6 cellular contexts compared by ENCODE assay signal in genomic region chr22:21402763-21403314, GRCh38. TPM values are rescaled to one million over a fixed set of nuclear protein-coding genes. Genes with fewer than 3 reads are reported as not detected.
"Had no signal": no experiment of that assay in that cellular context is flagged by ENCODE, and none has a peak within 500 bp of the region (broad histone marks: within the 10 kb centered on the region; RNA-seq: fewer than 3 reads in every experiment).

No MANE protein-coding gene starts in this region.

RNA-seq across cellular contexts. Expression of gene RIMBP3B, which starts 19.3 kb away (rescaled TPM):
- total RNA-seq: osteoblast, prostate gland, sciatic nerve, smooth muscle cell, ureter, vagina had no signal
